8 cellular contexts compared by ENCODE assay signal in the genomic region with DNA sequence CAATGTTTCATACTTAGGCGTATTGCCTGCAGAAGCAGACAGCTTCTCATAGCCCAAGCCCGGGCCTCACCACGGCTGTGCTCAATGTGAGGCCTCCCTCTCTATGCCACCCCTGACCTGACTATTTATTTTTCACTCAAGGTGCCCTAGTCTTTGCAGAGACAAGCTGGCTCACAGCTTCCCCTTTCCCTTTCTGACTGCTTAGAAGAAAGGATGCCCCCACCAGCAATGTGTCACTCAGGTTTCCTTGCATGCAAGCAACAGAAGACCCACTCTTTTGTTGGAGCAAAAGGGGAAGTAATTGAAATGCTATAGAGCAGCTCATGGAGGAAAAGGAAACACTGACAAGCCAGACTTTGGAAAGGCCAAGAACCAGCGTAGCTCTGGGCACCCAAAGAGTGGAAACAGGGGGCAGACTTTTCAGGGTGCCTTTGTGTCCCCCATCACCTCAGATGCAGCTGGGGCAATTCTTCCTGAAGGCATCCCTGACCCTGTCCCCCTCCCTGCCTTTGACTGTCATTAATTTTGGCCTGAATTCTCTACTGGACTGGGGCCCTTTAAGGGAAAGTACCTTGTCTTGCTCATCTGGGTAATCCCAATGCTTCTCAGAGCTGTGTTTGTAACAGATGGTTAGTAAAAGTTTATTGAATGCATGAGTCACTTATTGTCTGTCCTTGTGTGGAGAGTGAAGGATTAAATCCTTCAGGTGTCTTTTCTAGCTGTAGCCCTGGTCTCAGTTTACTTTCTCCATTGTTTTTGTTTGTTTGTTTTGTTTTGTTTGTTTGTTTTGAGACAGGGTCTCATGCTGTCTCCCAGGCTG. TPM values are rescaled to one million over a fixed set of nuclear protein-coding genes. Genes with fewer than 3 reads are reported as not detected.
DNase-seq lines count a peak whose midpoint lies in the region; ATAC-seq and TF ChIP-seq lines count a peak whose summit lies in the region.

No MANE protein-coding gene starts in this region.

- H3K79me2 ChIP-seq in fibroblast of lung (ENCODE audit: control insufficient read depth, insufficient read depth, low read length) = no peaks in the 10 kb centered on the region
- H3K79me2 ChIP-seq in osteoblast (ENCODE audit: insufficient read depth, low read length) = no peaks in the 10 kb centered on the region

- H3K4me2 ChIP-seq in fibroblast of lung (ENCODE audit: extremely low read depth, insufficient read depth, low read length) = no peak overlapping the region
- H3K4me2 ChIP-seq in osteoblast (ENCODE audit: insufficient read depth, low read length) = no peak overlapping the region

- in situ Hi-C loops in brain microvascular endothelial cell (cut with HindIII; ENCODE audit: low pct_ligation_motif_present, low sequenced_read_pairs) = no loop called here

- no peaks in the 10 kb centered on the region for H3K36me3 ChIP-seq in fibroblast of lung (ENCODE audit: control insufficient read depth, insufficient read depth, low read length)
- no peaks in the 10 kb centered on the region for H3K36me3 ChIP-seq in body of pancreas (replicated peaks in 1 of 2; ENCODE audit: insufficient read depth in 1 of 2, low read depth in 2 of 2)
- no peaks in the 10 kb centered on the region for H3K36me3 ChIP-seq in brain microvascular endothelial cell (replicated peaks)
- H3K36me3 ChIP-seq in osteoblast (ENCODE audit: insufficient read depth, low read length) = no peaks in the 10 kb centered on the region

- no peak overlapping the region for H3K9ac ChIP-seq in fibroblast of lung (ENCODE audit: insufficient read depth, low read length)

- H3K4me1 ChIP-seq in fibroblast of lung (ENCODE audit: control insufficient read depth, extremely low read depth, insufficient read depth, low read length) (no peaks in the 10 kb centered on the region), body of pancreas (peaks cover 6% of the 10 kb centered on the region), osteoblast (ENCODE audit: insufficient read depth, low read length) (no peaks in the 10 kb centered on the region)

- H3K27ac ChIP-seq in fibroblast of lung (ENCODE audit: insufficient read depth, low read length) (no peak overlapping the region), body of pancreas (no peak overlapping the region), brain microvascular endothelial cell (no peak overlapping the region), osteoblast (ENCODE audit: low read depth, low read length) (no peak overlapping the region)

- H3K9me3 ChIP-seq in fibroblast of lung (ENCODE audit: control insufficient read depth, insufficient read depth, low read depth, low read length) = no peaks in the 10 kb centered on the region
- H3K9me3 ChIP-seq in body of pancreas = no peaks in the 10 kb centered on the region
- no peaks in the 10 kb centered on the region for H3K9me3 ChIP-seq in osteoblast (ENCODE audit: low read depth, low read length)

- H4K20me1 ChIP-seq in fibroblast of lung (ENCODE audit: control insufficient read depth, extremely low read depth, insufficient read depth, low read length) = no peaks in the 10 kb centered on the region
- H4K20me1 ChIP-seq in osteoblast (ENCODE audit: insufficient read depth, low read length) = no peaks in the 10 kb centered on the region

- peak; percentile 22 for DNase-seq in NCI-H226
- DNase-seq in fibroblast of lung (ENCODE audit: low read depth in 2 of 2) = peak; percentile 26 to 31
- DNase-seq in body of pancreas = no peak
- DNase-seq in stimulated activated CD4-positive, alpha-beta T cell treated with anti-CD3 and anti-CD28 coated beads, Interleukin-4, amount 100 ng/mL, for 24 hours = no peak
- no peak for DNase-seq in brain microvascular endothelial cell
- no peak for DNase-seq in osteoblast (ENCODE audit: insufficient read length, low spot score, missing footprints)

- TF ChIP-seq POLR2A in body of pancreas (IDR thresholded peaks at IDR 0.05) = no peak

- intact Hi-C loops in body of pancreas (cut with DNase I) = no loop called here

- TF ChIP-seq CTCF in fibroblast of lung (conservative IDR thresholded peaks at IDR 0.05 in 1 of 2, IDR thresholded peaks at IDR 0.05 in 1 of 2; ENCODE audit: low read depth in 1 of 2, low read length in 2 of 2) = no peak
- TF ChIP-seq CTCF in body of pancreas (IDR thresholded peaks at IDR 0.05) = no peak
- no peak for TF ChIP-seq CTCF in brain microvascular endothelial cell (IDR thresholded peaks at IDR 0.05; ENCODE audit: low read depth, low read length, missing control alignments)
- no peak for TF ChIP-seq CTCF in osteoblast (IDR thresholded peaks at IDR 0.05; ENCODE audit: extremely low read depth, low read depth, low read length)

- no peak overlapping the region for H3K4me3 ChIP-seq in fibroblast of lung (replicated peaks in 1 of 4; ENCODE audit: control extremely low read depth in 1 of 4, insufficient read depth in 1 of 4, low read depth in 3 of 4, low read length in 4 of 4)
- no peak overlapping the region for H3K4me3 ChIP-seq in body of pancreas
- H3K4me3 ChIP-seq in brain microvascular endothelial cell (ENCODE audit: low read depth, low read length) = no peak overlapping the region
- no peak overlapping the region for H3K4me3 ChIP-seq in osteoblast (ENCODE audit: insufficient read depth, low read length)

- 60 to 70% methylated on average over 4 of the region's 4 CpGs for WGBS in body of pancreas, 2 donors

- peak; percentile 84 for ATAC-seq in GM18520 (IDR thresholded peaks at IDR 0.05; ENCODE audit: unreplicated experiment)
- ATAC-seq in HG02642 (IDR thresholded peaks at IDR 0.05; ENCODE audit: poor library complexity, unreplicated experiment) = peak; percentile 81
- no peak for ATAC-seq in body of pancreas

- H3K27me3 ChIP-seq in fibroblast of lung (ENCODE audit: control insufficient read depth, insufficient read depth, low read length) (peaks cover 5% of the 10 kb centered on the region), body of pancreas (no peaks in the 10 kb centered on the region), brain microvascular endothelial cell (replicated peaks) (no peaks in the 10 kb centered on the region), osteoblast (ENCODE audit: insufficient read depth, low read length) (peaks cover 38% of the 10 kb centered on the region)

- H2AFZ ChIP-seq in fibroblast of lung (ENCODE audit: low read length) = no peak overlapping the region
- no peak overlapping the region for H2AFZ ChIP-seq in osteoblast (ENCODE audit: low read length)

RNA-seq across cellular contexts. Expression of a gene that starts 17.8 kb away (rescaled TPM):
- total RNA-seq in fibroblast of lung (1.7 and 2.1 TPM in 2 replicates), body of pancreas (1 to 10 TPM; 4.3 to 4.4 TPM), osteoblast (0.36 and 0.59 TPM in 2 replicates)
- 1.6 and 2.6 TPM in 2 replicates for polyA plus RNA-seq in fibroblast of lung
- 1.0 and 2.7 TPM in 2 replicates for polyA plus RNA-seq in fibroblast of lung (2012)
- polyA minus RNA-seq in fibroblast of lung (ENCODE audit: low replicate concordance) = 0.63 and 0.71 TPM in 2 replicates

Comparison
In these comparisons a context has a peak if more than half of its experiments do, and no peak if none do; other contexts are left out.
1. DNase-seq: peak in NCI-H226 (single experiment) and fibroblast of lung (2 of 2); none in body of pancreas (0 of 4), stimulated activated CD4-positive, alpha-beta T cell treated with anti-CD3 and anti-CD28 coated beads, Interleukin-4, amount 100 ng/mL, for 24 hours (single experiment), brain microvascular endothelial cell (single experiment) and osteoblast (single experiment).